ENCODE assay signal across 1 cellular context in the genomic region with DNA sequence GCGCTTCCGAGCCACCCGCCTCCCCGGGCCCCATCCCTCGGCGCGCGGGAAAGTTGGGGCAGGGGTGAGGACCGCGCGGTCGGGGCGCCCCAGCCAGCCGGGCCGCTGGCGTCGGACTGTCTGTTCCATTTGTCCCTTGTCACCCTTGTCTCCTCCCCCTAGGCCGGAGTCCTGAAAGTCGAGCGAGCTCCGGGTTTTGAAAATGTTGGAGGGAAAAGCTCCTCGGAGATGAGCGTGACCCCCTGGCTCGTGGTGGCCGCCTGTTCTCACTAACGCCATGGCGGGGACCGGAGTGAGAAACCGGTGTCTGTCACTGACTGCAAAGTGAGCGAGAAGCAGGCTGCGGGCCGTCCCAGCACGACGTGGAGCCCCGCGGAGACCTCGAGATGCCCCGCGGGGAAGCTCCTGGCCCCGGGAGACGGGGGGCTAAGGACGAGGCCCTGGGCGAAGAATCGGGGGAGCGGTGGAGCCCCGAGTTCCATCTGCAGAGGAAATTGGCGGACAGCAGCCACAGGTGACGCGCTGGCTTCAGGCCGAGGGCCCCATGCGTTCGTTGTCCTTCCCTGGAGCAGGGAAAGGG.
TF ChIP-seq lines count a peak whose summit lies in the region.

No MANE protein-coding gene starts in this region.

TF ChIP-seq in HepG2, 621 proteins besides CTCF, POLR2A, EP300 and RAD21 (continues in another document):
- TF ChIP-seq ZBTB33 (CRISPR knock-in tag; IDR thresholded peaks at IDR 0.05) = 0 out of 2 replicates have a peak, but pooled peaks have one; percentile 17
- TF ChIP-seq ELF4 (CRISPR knock-in tag; IDR thresholded peaks at IDR 0.05; ENCODE audit: borderline replicate concordance) = no peak
- TF ChIP-seq MLXIP (CRISPR knock-in tag; IDR thresholded peaks at IDR 0.05; ENCODE audit: borderline replicate concordance) = no peak
- no peak for TF ChIP-seq SIX4 (CRISPR knock-in tag; IDR thresholded peaks at IDR 0.05)
- no peak for TF ChIP-seq TEF (CRISPR knock-in tag; IDR thresholded peaks at IDR 0.05)
- no peak for TF ChIP-seq ZNF644 (CRISPR knock-in tag; IDR thresholded peaks at IDR 0.05; ENCODE audit: low read depth)
- no peak for TF ChIP-seq MEIS1 (CRISPR knock-in tag; IDR thresholded peaks at IDR 0.05; ENCODE audit: borderline replicate concordance)
- TF ChIP-seq CHD2 (IDR thresholded peaks at IDR 0.05; ENCODE audit: low read depth, low read length) = no peak
- TF ChIP-seq RFXAP (CRISPR knock-in tag; IDR thresholded peaks at IDR 0.05; ENCODE audit: borderline replicate concordance) = no peak
- no peak for TF ChIP-seq ELF1 (CRISPR knock-in tag; IDR thresholded peaks at IDR 0.05)
- TF ChIP-seq, protein P1, sequence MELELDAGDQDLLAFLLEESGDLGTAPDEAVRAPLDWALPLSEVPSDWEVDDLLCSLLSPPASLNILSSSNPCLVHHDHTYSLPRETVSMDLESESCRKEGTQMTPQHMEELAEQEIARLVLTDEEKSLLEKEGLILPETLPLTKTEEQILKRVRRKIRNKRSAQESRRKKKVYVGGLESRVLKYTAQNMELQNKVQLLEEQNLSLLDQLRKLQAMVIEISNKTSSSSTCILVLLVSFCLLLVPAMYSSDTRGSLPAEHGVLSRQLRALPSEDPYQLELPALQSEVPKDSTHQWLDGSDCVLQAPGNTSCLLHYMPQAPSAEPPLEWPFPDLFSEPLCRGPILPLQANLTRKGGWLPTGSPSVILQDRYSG (CRISPR knock-in tag; IDR thresholded peaks at IDR 0.05) = no peak
- 0 out of 2 replicates have a peak, but pooled peaks have one; percentile 14 for TF ChIP-seq ZNF230 (CRISPR knock-in tag; IDR thresholded peaks at IDR 0.05)
- TF ChIP-seq AGO2 (optimal IDR thresholded peaks at IDR 0.05; ENCODE audit: low read depth, low read length) = peak; percentile 14
- no peak for TF ChIP-seq ZNF619 (CRISPR knock-in tag; IDR thresholded peaks at IDR 0.05)
- TF ChIP-seq AKNA (CRISPR knock-in tag; IDR thresholded peaks at IDR 0.05; ENCODE audit: borderline replicate concordance) = no peak
- no peak for TF ChIP-seq KLF16 (CRISPR knock-in tag; IDR thresholded peaks at IDR 0.05)
- no peak for TF ChIP-seq E2F2 (CRISPR knock-in tag; IDR thresholded peaks at IDR 0.05; ENCODE audit: borderline replicate concordance)
- TF ChIP-seq, protein P2, sequence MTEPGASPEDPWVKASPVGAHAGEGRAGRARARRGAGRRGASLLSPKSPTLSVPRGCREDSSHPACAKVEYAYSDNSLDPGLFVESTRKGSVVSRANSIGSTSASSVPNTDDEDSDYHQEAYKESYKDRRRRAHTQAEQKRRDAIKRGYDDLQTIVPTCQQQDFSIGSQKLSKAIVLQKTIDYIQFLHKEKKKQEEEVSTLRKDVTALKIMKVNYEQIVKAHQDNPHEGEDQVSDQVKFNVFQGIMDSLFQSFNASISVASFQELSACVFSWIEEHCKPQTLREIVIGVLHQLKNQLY (CRISPR knock-in tag; IDR thresholded peaks at IDR 0.05) = no peak
- TF ChIP-seq ZNF639 (CRISPR knock-in tag; conservative IDR thresholded peaks at IDR 0.05) = no peak
- TF ChIP-seq NFKB2 (CRISPR knock-in tag; IDR thresholded peaks at IDR 0.05; ENCODE audit: borderline replicate concordance) = peak; percentile 30; the same call in 1 of the 2 replicates
- 0 out of 2 replicates have a peak, but pooled peaks have one; percentile 8 for TF ChIP-seq RBFOX2 (IDR thresholded peaks at IDR 0.05; ENCODE audit: low read depth, low read length)
- no peak for TF ChIP-seq FOXC1 (CRISPR knock-in tag; IDR thresholded peaks at IDR 0.05; ENCODE audit: borderline replicate concordance)
- TF ChIP-seq ZNF776 (CRISPR knock-in tag; IDR thresholded peaks at IDR 0.05) = no peak
- no peak for TF ChIP-seq SRSF1 (optimal IDR thresholded peaks at IDR 0.05; ENCODE audit: low read depth, low read length)
- no peak for TF ChIP-seq FOXM1 (CRISPR knock-in tag; IDR thresholded peaks at IDR 0.05)
- no peak for TF ChIP-seq ZNF253 (CRISPR knock-in tag; IDR thresholded peaks at IDR 0.05; ENCODE audit: borderline replicate concordance)
- TF ChIP-seq, protein P3, sequence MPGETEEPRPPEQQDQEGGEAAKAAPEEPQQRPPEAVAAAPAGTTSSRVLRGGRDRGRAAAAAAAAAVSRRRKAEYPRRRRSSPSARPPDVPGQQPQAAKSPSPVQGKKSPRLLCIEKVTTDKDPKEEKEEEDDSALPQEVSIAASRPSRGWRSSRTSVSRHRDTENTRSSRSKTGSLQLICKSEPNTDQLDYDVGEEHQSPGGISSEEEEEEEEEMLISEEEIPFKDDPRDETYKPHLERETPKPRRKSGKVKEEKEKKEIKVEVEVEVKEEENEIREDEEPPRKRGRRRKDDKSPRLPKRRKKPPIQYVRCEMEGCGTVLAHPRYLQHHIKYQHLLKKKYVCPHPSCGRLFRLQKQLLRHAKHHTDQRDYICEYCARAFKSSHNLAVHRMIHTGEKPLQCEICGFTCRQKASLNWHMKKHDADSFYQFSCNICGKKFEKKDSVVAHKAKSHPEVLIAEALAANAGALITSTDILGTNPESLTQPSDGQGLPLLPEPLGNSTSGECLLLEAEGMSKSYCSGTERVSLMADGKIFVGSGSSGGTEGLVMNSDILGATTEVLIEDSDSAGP (CRISPR knock-in tag; IDR thresholded peaks at IDR 0.05; ENCODE audit: borderline replicate concordance) = 0 out of 2 replicates have a peak, but pooled peaks have one; percentile 15
- TF ChIP-seq ZNF660 (CRISPR knock-in tag; IDR thresholded peaks at IDR 0.05; ENCODE audit: borderline replicate concordance, low read depth) = no peak
- peak; percentile 46; the same call in 1 of the 2 replicates for TF ChIP-seq ZBTB38 (CRISPR knock-in tag; IDR thresholded peaks at IDR 0.05)
- TF ChIP-seq, protein P4, sequence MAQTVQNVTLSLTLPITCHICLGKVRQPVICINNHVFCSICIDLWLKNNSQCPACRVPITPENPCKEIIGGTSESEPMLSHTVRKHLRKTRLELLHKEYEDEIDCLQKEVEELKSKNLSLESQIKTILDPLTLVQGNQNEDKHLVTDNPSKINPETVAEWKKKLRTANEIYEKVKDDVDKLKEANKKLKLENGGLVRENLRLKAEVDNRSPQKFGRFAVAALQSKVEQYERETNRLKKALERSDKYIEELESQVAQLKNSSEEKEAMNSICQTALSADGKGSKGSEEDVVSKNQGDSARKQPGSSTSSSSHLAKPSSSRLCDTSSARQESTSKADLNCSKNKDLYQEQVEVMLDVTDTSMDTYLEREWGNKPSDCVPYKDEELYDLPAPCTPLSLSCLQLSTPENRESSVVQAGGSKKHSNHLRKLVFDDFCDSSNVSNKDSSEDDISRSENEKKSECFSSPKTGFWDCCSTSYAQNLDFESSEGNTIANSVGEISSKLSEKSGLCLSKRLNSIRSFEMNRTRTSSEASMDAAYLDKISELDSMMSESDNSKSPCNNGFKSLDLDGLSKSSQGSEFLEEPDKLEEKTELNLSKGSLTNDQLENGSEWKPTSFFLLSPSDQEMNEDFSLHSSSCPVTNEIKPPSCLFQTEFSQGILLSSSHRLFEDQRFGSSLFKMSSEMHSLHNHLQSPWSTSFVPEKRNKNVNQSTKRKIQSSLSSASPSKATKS (CRISPR knock-in tag; IDR thresholded peaks at IDR 0.05) = no peak
- TF ChIP-seq NFE2 (CRISPR knock-in tag; IDR thresholded peaks at IDR 0.05) = no peak
- no peak for TF ChIP-seq ZNF501 (CRISPR knock-in tag; IDR thresholded peaks at IDR 0.05)
- no peak for TF ChIP-seq U2AF1 (optimal IDR thresholded peaks at IDR 0.05; ENCODE audit: low read depth, low read length)
